In the genomic region with DNA sequence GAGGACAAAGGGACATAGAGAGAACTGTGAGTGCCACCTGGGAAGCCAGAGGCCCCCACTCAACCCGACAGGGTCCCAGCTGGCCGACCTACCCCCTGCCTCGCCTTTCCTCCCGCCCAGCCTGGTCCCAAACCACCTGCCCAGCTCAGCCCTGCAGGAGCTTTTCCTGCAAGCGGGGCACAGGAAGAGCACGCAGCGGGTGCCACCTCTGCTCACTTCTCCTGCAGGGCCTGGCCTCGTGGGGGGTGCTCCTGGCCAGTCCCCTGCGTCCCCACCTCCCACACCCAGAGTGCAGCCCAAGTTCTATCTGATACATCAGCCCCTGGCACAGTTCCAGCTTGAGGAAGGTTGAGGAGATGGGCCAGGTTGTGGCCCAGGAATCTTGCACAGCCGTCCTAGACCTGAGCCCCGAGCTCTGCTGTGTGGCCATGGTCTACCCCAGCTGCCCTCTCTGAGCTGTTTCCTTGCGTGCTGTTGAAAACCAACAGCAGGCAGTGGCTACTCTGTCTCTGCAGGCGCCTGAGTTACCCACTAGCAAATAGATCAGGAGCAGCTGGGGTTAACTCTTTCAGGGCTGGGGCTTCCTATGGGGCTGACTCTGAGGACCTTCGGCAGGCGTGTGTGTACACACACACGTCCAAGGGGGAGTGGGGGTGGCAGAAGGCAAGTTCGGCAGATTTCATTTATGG, we compare ENCODE assay signal across 7 cellular contexts. TPM values are rescaled to one million over a fixed set of nuclear protein-coding genes. Genes with fewer than 3 reads are reported as not detected.
DNase-seq lines count a peak whose midpoint lies in the region; ATAC-seq, FAIRE-seq and TF ChIP-seq lines count a peak whose summit lies in the region.

No MANE protein-coding gene starts in this region.

- H3K27me3 ChIP-seq in duodenal mucosa (ENCODE audit: control insufficient read depth in 1 of 2, insufficient read depth in 2 of 2, low read length in 2 of 2) (no peaks in the 10 kb centered on the region), rectal smooth muscle tissue (ENCODE audit: control insufficient read depth, insufficient read depth, low read length) (no peaks in the 10 kb centered on the region)

- H3K9ac ChIP-seq in ES-I3 (ENCODE audit: low read depth, low read length) (peak overlapping the region; percentile 71; the same call in 1 of the 2 replicates), duodenal mucosa (ENCODE audit: low read depth in 1 of 2, low read length in 2 of 2) (peak overlapping the region; percentile 79 to 96), rectal smooth muscle tissue (ENCODE audit: low read length) (no peak overlapping the region)

- H3K36me3 ChIP-seq in ES-I3 (ENCODE audit: insufficient read depth, low read length) (peaks cover 11% of the 10 kb centered on the region), duodenal mucosa (ENCODE audit: control insufficient read depth in 1 of 2, insufficient read depth in 2 of 2, low read length in 2 of 2) (peaks cover 9 to 31% of the 10 kb centered on the region in 2 donors), rectal smooth muscle tissue (ENCODE audit: control insufficient read depth, insufficient read depth, low read length) (peaks cover 6% of the 10 kb centered on the region)

- DNase-seq in NCI-H2171 (lab: John Stamatoyannopoulos, UW): peak; percentile 34
- no peak for DNase-seq in cerebellum (ENCODE audit: low spot score)
- DNase-seq in H54 (ENCODE audit: insufficient read length, low spot score): no peak

- no peak for TF ChIP-seq POLR2A in H54 (IDR thresholded peaks at IDR 0.05; ENCODE audit: low read depth, low read length)

- ATAC-seq in HG03378 (IDR thresholded peaks at IDR 0.05; ENCODE audit: unreplicated experiment): no peak

- H3K9me3 ChIP-seq in ES-I3 (ENCODE audit: control insufficient read depth, insufficient read depth, low read length) (no peaks in the 10 kb centered on the region), duodenal mucosa (ENCODE audit: control insufficient read depth in 1 of 2, low read length in 2 of 2) (no peaks in the 10 kb centered on the region)

- H3K27ac ChIP-seq in duodenal mucosa (ENCODE audit: low read depth, low read length) (no peak overlapping the region), rectal smooth muscle tissue (ENCODE audit: low read depth, low read length) (no peak overlapping the region)

- H3K4me1 ChIP-seq in ES-I3 (ENCODE audit: insufficient read depth, low read length): peaks cover 19% of the 10 kb centered on the region
- H3K4me1 ChIP-seq in duodenal mucosa (ENCODE audit: control insufficient read depth in 1 of 2, insufficient read depth in 2 of 2, low read length in 2 of 2): peaks cover 30 to 46% of the 10 kb centered on the region in 2 donors
- H3K4me1 ChIP-seq in rectal smooth muscle tissue (ENCODE audit: control insufficient read depth, insufficient read depth, low read length): peaks cover 27% of the 10 kb centered on the region

- H3K4me3 ChIP-seq in duodenal mucosa (ENCODE audit: low read depth in 1 of 2, low read length in 2 of 2) (peak overlapping the region; percentile 87 to 90), rectal smooth muscle tissue (ENCODE audit: low read length) (peak overlapping the region; percentile 75)

- FAIRE-seq in H54 (lab: Jason Lieb, UNC): no peak

RNA-seq across cellular contexts. Expression of a gene that starts 1.7 kb away (rescaled TPM):
- 34.1 TPM for total RNA-seq in cerebellum

RNA-seq across cellular contexts. Expression of a gene that starts 5.8 kb away (rescaled TPM):
- total RNA-seq in cerebellum: 0.64 TPM

RNA-seq across cellular contexts. Expression of a gene that starts 10.4 kb away (rescaled TPM):
- not detected for total RNA-seq in cerebellum

RNA-seq across cellular contexts. Expression of a gene that starts 13.6 kb away (rescaled TPM):
- total RNA-seq in cerebellum: 5.9 TPM

RNA-seq across cellular contexts. Expression of a gene that starts 47.5 kb away (rescaled TPM):
- total RNA-seq in cerebellum: 13.9 TPM
